ENCODE assay signal across 18 cellular contexts in the genomic region with DNA sequence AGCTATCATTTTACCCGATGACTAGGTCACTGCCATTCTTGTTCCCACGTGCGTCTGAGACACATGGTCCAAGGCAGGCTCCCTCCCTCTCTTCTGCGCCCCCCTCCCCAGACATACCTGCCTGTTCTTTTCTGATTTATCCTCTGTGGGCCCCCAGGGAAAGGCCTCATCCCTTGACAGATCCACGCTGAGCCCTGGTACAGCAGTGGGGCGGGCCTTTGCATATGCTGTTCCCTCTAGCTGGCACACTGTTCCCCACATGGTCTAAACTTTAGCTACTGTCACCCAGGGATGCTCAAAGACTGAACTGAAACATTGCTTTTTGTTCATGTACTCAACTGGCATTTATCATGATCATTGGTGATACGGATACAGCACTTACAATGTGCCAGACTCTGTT.
A peak's percentile ranks its signal among the peaks of the same experiment; 100 is the strongest.
DNase-seq lines count a peak whose midpoint lies in the region; ATAC-seq, FAIRE-seq and TF ChIP-seq lines count a peak whose summit lies in the region.
"Had no signal": no experiment of that assay in that cellular context is flagged by ENCODE, and none has a peak within 500 bp of the region (broad histone marks: within the 10 kb centered on the region; RNA-seq: fewer than 3 reads in every experiment).

No MANE protein-coding gene starts in this region.

- peak overlapping the region; percentile 65 for H3K4me2 ChIP-seq in HepG2 (ENCODE audit: low read depth, low read length)
- no peak overlapping the region for H3K4me2 ChIP-seq in smooth muscle cell

- H3K27ac ChIP-seq in WERI-Rb-1 (peak overlapping the region; percentile 33; the same call in 1 of the 2 replicates), HepG2 (ENCODE audit: extremely low read length, insufficient read depth, low read length) (no peak overlapping the region), smooth muscle cell (ENCODE audit: low read depth) (peak overlapping the region; percentile 68)
- H3K27ac ChIP-seq: cardiac muscle cell had no signal

- H3K9ac ChIP-seq in HepG2 (ENCODE audit: insufficient read depth, low read depth, low read length): no peak overlapping the region
- H3K9ac ChIP-seq in smooth muscle cell (ENCODE audit: low read depth): no peak overlapping the region

- FAIRE-seq in GM19239 (lab: Jason Lieb, UNC) (peak; percentile 39), HepG2 (lab: Jason Lieb, UNC) (no peak)
- FAIRE-seq: H54 had no signal

- BruUV-seq in HepG2 (replicated peaks; lab: Mats Ljungman, UMichigan): no TSS peak

- H3K4me3 ChIP-seq in WERI-Rb-1 (ENCODE audit: low read depth, low read length) (no peak overlapping the region), HepG2 (replicated peaks in 1 of 3; ENCODE audit: insufficient read depth in 1 of 3, low read depth in 2 of 3, low read length in 3 of 3) (no peak overlapping the region), smooth muscle cell (no peak overlapping the region)
- H3K4me3 ChIP-seq: cardiac muscle cell had no signal

- no peaks in the 10 kb centered on the region for H3K36me3 ChIP-seq in WERI-Rb-1
- no peaks in the 10 kb centered on the region for H3K36me3 ChIP-seq in HepG2 (replicated peaks in 1 of 2; ENCODE audit: control insufficient read depth in 1 of 2, insufficient read depth in 2 of 2, low read length in 2 of 2)
- H3K36me3 ChIP-seq in smooth muscle cell (ENCODE audit: low read depth): no peaks in the 10 kb centered on the region
- H3K36me3 ChIP-seq: cardiac muscle cell had no signal

- no peak for TF ChIP-seq POLR2A in HepG2 (IDR thresholded peaks at IDR 0.05; ENCODE audit: insufficient read depth in 1 of 2, low read depth in 2 of 2, low read length in 2 of 2)

- TF ChIP-seq RAD21 in HepG2 (CRISPR knock-in tag; IDR thresholded peaks at IDR 0.05): no peak

- peaks cover 0 to 2% of the 10 kb centered on the region in 2 donors for H3K36me3 Mint-ChIP-seq in stimulated activated naive B cell treated with anti-CD40 and anti-IgM and Interleukin-4, amounts not matched to agents 10 μg/mL and 1 μg/mL and 100 μg/mL, for 72 hours
- H3K36me3 Mint-ChIP-seq: activated naive CD8-positive, alpha-beta T cell; natural killer cell treated with Interleukin-12 subunit alpha and Interleukin-12 subunit beta and Interleukin-15 and Interleukin-18, amount 100 ng/mL, for 72 hours had no signal

- H3F3A ChIP-seq in smooth muscle cell (ENCODE audit: low read depth): peaks cover 36% of the 10 kb centered on the region

- H3K9me3 Mint-ChIP-seq in stimulated activated naive B cell treated with anti-CD40 and anti-IgM and Interleukin-4, amounts not matched to agents 10 μg/mL and 1 μg/mL and 100 μg/mL, for 72 hours: no peaks in the 10 kb centered on the region
- no peaks in the 10 kb centered on the region for H3K9me3 Mint-ChIP-seq in stimulated activated naive CD8-positive, alpha-beta T cell treated with anti-CD3 and anti-CD28 coated beads, Interleukin-15, amount 100 ng/mL, for 72 hours
- H3K9me3 Mint-ChIP-seq: activated T-cell treated with anti-CD3 and anti-CD28 coated beads, Interleukin-2, amount 50 U/mL, for 4 hours; natural killer cell treated with Interleukin-12 subunit alpha and Interleukin-12 subunit beta and Interleukin-15 and Interleukin-18, amount 100 ng/mL, for 72 hours had no signal

- TF ChIP-seq EP300 in HepG2 (IDR thresholded peaks at IDR 0.05; ENCODE audit: low read depth in 2 of 2, low read length in 2 of 2) (no peak), HepG2 (CRISPR knock-in tag; IDR thresholded peaks at IDR 0.05; ENCODE audit: borderline replicate concordance) (no peak)

- intact Hi-C loops in HepG2 (cut with micrococcal nuclease; ENCODE audit: unreplicated experiment): no loop called here

- H3K9me3 ChIP-seq in WERI-Rb-1 (ENCODE audit: severe bottlenecking) (peaks cover 4% of the 10 kb centered on the region), HepG2 (ENCODE audit: low read length) (peaks cover 5% of the 10 kb centered on the region; the same call in 1 of the 2 replicates), smooth muscle cell (replicated peaks; ENCODE audit: low read depth) (no peaks in the 10 kb centered on the region)

- DNase-seq in GM19239 (ENCODE audit: insufficient read length, low spot score) (no peak), WERI-Rb-1 (no peak), HepG2 (ENCODE audit: low spot score) (no peak), smooth muscle cell (lab: John Stamatoyannopoulos, UW; ENCODE audit: unreplicated experiment) (no peak), NCI-H1930 (lab: John Stamatoyannopoulos, UW) (no peak)
- no peak for DNase-seq in stimulated activated naive B cell treated with anti-CD40 and anti-IgM and Interleukin-4, amounts not matched to agents 10 μg/mL and 1 μg/mL and 100 μg/mL, for 72 hours
- DNase-seq in stimulated activated naive CD8-positive, alpha-beta T cell treated with anti-CD3 and anti-CD28 coated beads, Interleukin-15, amount 100 ng/mL, for 72 hours: no peak
- DNase-seq: COR-L47, Kasumi-1, NCI-H1105 treated with DMSO at 0.1 percent for 48 hours, NCI-H774 had no signal

- POLR2A ChIA-PET in HepG2 (lab: Yijun Ruan, JAX): no interaction called here

- CTCF ChIA-PET in HepG2 (lab: Yijun Ruan, JAX; ENCODE audit: low intra/inter-chr PET ratio, low total read pairs): no interaction called here

- no peak overlapping the region for H3K4me3 Mint-ChIP-seq in stimulated activated naive B cell treated with anti-CD40 and anti-IgM and Interleukin-4, amounts not matched to agents 10 μg/mL and 1 μg/mL and 100 μg/mL, for 72 hours
- H3K4me3 Mint-ChIP-seq in stimulated activated naive CD8-positive, alpha-beta T cell treated with anti-CD3 and anti-CD28 coated beads, Interleukin-15, amount 100 ng/mL, for 72 hours: no peak overlapping the region
- H3K4me3 Mint-ChIP-seq: activated naive CD8-positive, alpha-beta T cell; activated T-cell treated with anti-CD3 and anti-CD28 coated beads, Interleukin-2, amount 50 U/mL, for 4 hours; endodermal cell; natural killer cell treated with Interleukin-12 subunit alpha and Interleukin-12 subunit beta and Interleukin-15 and Interleukin-18, amount 100 ng/mL, for 72 hours had no signal

- no peaks in the 10 kb centered on the region for H3K27me3 ChIP-seq in WERI-Rb-1 (ENCODE audit: insufficient read depth, low read depth, severe bottlenecking)
- H3K27me3 ChIP-seq in HepG2 (ENCODE audit: control insufficient read depth in 1 of 2, insufficient read depth in 2 of 2, low read length in 2 of 2): peaks cover 0 to under 1% of the 10 kb centered on the region in 2 experiments; a peak in 1 of 5 replicates
- H3K27me3 ChIP-seq in smooth muscle cell (ENCODE audit: low read depth): no peaks in the 10 kb centered on the region
- H3K27me3 ChIP-seq: cardiac muscle cell had no signal

- H3K4me1 ChIP-seq in HepG2 (ENCODE audit: insufficient read depth, low read length) (peaks cover 87% of the 10 kb centered on the region), smooth muscle cell (ENCODE audit: low read depth) (peaks cover 3% of the 10 kb centered on the region)

- H3K79me2 ChIP-seq in HepG2 (ENCODE audit: insufficient read depth, low read length) (no peaks in the 10 kb centered on the region), smooth muscle cell (ENCODE audit: low read depth) (no peaks in the 10 kb centered on the region)

- H3K27me3 Mint-ChIP-seq in stimulated activated naive B cell treated with anti-CD40 and anti-IgM and Interleukin-4, amounts not matched to agents 10 μg/mL and 1 μg/mL and 100 μg/mL, for 72 hours: peaks cover 26 to 49% of the 10 kb centered on the region in 2 donors
- H3K27me3 Mint-ChIP-seq in stimulated activated naive CD8-positive, alpha-beta T cell treated with anti-CD3 and anti-CD28 coated beads, Interleukin-15, amount 100 ng/mL, for 72 hours: peaks cover 21% of the 10 kb centered on the region
- H3K27me3 Mint-ChIP-seq: activated naive CD8-positive, alpha-beta T cell had no signal

- peaks cover 11 to 30% of the 10 kb centered on the region in 2 donors for H3K4me1 Mint-ChIP-seq in stimulated activated naive B cell treated with anti-CD40 and anti-IgM and Interleukin-4, amounts not matched to agents 10 μg/mL and 1 μg/mL and 100 μg/mL, for 72 hours
- H3K4me1 Mint-ChIP-seq in stimulated activated naive CD8-positive, alpha-beta T cell treated with anti-CD3 and anti-CD28 coated beads, Interleukin-15, amount 100 ng/mL, for 72 hours: peaks cover 54% of the 10 kb centered on the region

- no peaks in the 10 kb centered on the region for H4K20me1 ChIP-seq in HepG2 (ENCODE audit: insufficient read depth, low read length)
- no peaks in the 10 kb centered on the region for H4K20me1 ChIP-seq in smooth muscle cell (ENCODE audit: low read depth)

- H2AFZ ChIP-seq in HepG2 (ENCODE audit: low read length): no peak overlapping the region
- H2AFZ ChIP-seq in smooth muscle cell (ENCODE audit: low read depth): no peak overlapping the region

- in situ Hi-C loops in HepG2 (cut with HindIII; ENCODE audit: extremely low pct_ligation_motif_present, low pct_unique_long_range_greater_than_20kb): no loop called here

- WGBS in HepG2 (ENCODE audit: low lambda C conversion rate): 76% methylated on average over 6 of the region's 7 CpGs
- WGBS in smooth muscle cell (ENCODE audit: low lambda C conversion rate): 89% methylated on average over 7 of the region's 7 CpGs

- ATAC-seq in HepG2 (no peak), HG03039 (IDR thresholded peaks at IDR 0.05; ENCODE audit: unreplicated experiment) (no peak)
- no peak for ATAC-seq in stimulated activated naive B cell treated with anti-CD40 and anti-IgM and Interleukin-4, amounts not matched to agents 10 μg/mL and 1 μg/mL and 100 μg/mL, for 72 hours (replicated peaks)
- no peak for ATAC-seq in stimulated activated naive CD8-positive, alpha-beta T cell treated with anti-CD3 and anti-CD28 coated beads, Interleukin-15, amount 100 ng/mL, for 72 hours
- ATAC-seq: natural killer cell treated with Interleukin-12 subunit alpha and Interleukin-12 subunit beta and Interleukin-15 and Interleukin-18, amount 100 ng/mL, for 72 hours had no signal

- no peak overlapping the region for H3K27ac Mint-ChIP-seq in stimulated activated naive B cell treated with anti-CD40 and anti-IgM and Interleukin-4, amounts not matched to agents 10 μg/mL and 1 μg/mL and 100 μg/mL, for 72 hours
- H3K27ac Mint-ChIP-seq in stimulated activated naive CD8-positive, alpha-beta T cell treated with anti-CD3 and anti-CD28 coated beads, Interleukin-15, amount 100 ng/mL, for 72 hours: no peak overlapping the region
- H3K27ac Mint-ChIP-seq: activated naive CD8-positive, alpha-beta T cell; endodermal cell; natural killer cell treated with Interleukin-12 subunit alpha and Interleukin-12 subunit beta and Interleukin-15 and Interleukin-18, amount 100 ng/mL, for 72 hours had no signal

- TF ChIP-seq CTCF in WERI-Rb-1 (IDR thresholded peaks at IDR 0.05; ENCODE audit: low read depth, low read length) (no peak), HepG2 (CRISPR knock-in tag; IDR thresholded peaks at IDR 0.05) (no peak), smooth muscle cell (IDR thresholded peaks at IDR 0.05; ENCODE audit: borderline replicate concordance, insufficient read depth, poor library complexity, severe bottlenecking) (no peak)

TF ChIP-seq in HepG2, 621 proteins besides CTCF, POLR2A, EP300 and RAD21 (continues in another document):
- TF ChIP-seq ZNF570 (CRISPR knock-in tag; IDR thresholded peaks at IDR 0.05; ENCODE audit: borderline replicate concordance) (no peak), ZMYM3 (CRISPR knock-in tag; IDR thresholded peaks at IDR 0.05) (peak; percentile 67), KDM1A (CRISPR knock-in tag; IDR thresholded peaks at IDR 0.05) (peak; percentile 64; the same call in 1 of the 2 replicates)
